In genomic region chr4:114378306-114378903, GRCh38 we compare ENCODE assay signal across 11 cellular contexts.
A peak's percentile ranks its signal among the peaks of the same experiment; 100 is the strongest.
DNase-seq lines count a peak whose midpoint lies in the region; ATAC-seq and TF ChIP-seq lines count a peak whose summit lies in the region.
"Had no signal": no experiment of that assay in that cellular context is flagged by ENCODE, and none has a peak within 500 bp of the region (broad histone marks: within the 10 kb centered on the region; RNA-seq: fewer than 3 reads in every experiment).

No MANE protein-coding gene starts in this region.

- H3K4me3 ChIP-seq in LNCaP clone FGC (ENCODE audit: low read depth, low read length) (no peak overlapping the region), cardiac fibroblast (replicated peaks in 1 of 2; ENCODE audit: low read depth in 2 of 2, low read length in 2 of 2) (no peak overlapping the region), liver (ENCODE audit: low read depth in 1 of 3, low read length in 3 of 3) (no peak overlapping the region)
- H3K4me3 ChIP-seq: left lung had no signal

- BruUV-seq in Calu3 (replicated peaks; lab: Mats Ljungman, UMichigan) = no TSS peak

- H3K27me3 Mint-ChIP-seq in Calu3 (ENCODE audit: unreplicated experiment) = no peaks in the 10 kb centered on the region
- H3K27me3 Mint-ChIP-seq in activated CD8-positive, alpha-beta T cell treated with anti-CD3 and anti-CD28 coated beads, Interleukin-2, amount 10 ng/mL, durations not matched to agents 7 days and 5 days (ENCODE audit: low read depth) = peaks cover 2% of the 10 kb centered on the region

- ATAC-seq in activated CD8-positive, alpha-beta T cell treated with anti-CD3 and anti-CD28 coated beads, Interleukin-2, amount 10 ng/mL, durations not matched to agents 7 days and 5 days = no peak
- ATAC-seq: activated naive CD8-positive, alpha-beta T cell treated with anti-CD3 and anti-CD28 coated beads, Interleukin-2, amount 50 U/mL, for 24 hours; left lung had no signal

- no peak overlapping the region for H3K9ac ChIP-seq in liver (ENCODE audit: low read depth in 1 of 2, low read length in 2 of 2)

- intact Hi-C loops in Calu3 (cut with micrococcal nuclease; ENCODE audit: unreplicated experiment) = loop anchor here (1.0 to 10.0 kb wide), 4 partner anchors 169 to 474 kb away; no protein-coding TSS in a partner anchor

- no peaks in the 10 kb centered on the region for H3K4me1 Mint-ChIP-seq in Calu3 (ENCODE audit: low read depth, unreplicated experiment)
- H3K4me1 Mint-ChIP-seq in activated CD8-positive, alpha-beta T cell treated with anti-CD3 and anti-CD28 coated beads, Interleukin-2, amount 10 ng/mL, durations not matched to agents 7 days and 5 days (ENCODE audit: low read depth) = no peaks in the 10 kb centered on the region
- H3K4me1 Mint-ChIP-seq: activated naive CD8-positive, alpha-beta T cell treated with anti-CD3 and anti-CD28 coated beads, Interleukin-2, amount 50 U/mL, for 24 hours had no signal

- TF ChIP-seq RAD21 in liver (IDR thresholded peaks at IDR 0.05) = peak; percentile 72 to 73

- no peaks in the 10 kb centered on the region for H3K27me3 ChIP-seq in liver (ENCODE audit: control insufficient read depth in 4 of 4, insufficient read depth in 4 of 4, low read length in 3 of 4)
- H3K27me3 ChIP-seq: left lung had no signal

- no peak overlapping the region for H3K4me3 Mint-ChIP-seq in Calu3 (ENCODE audit: low read depth, unreplicated experiment)
- H3K4me3 Mint-ChIP-seq in activated CD8-positive, alpha-beta T cell treated with anti-CD3 and anti-CD28 coated beads, Interleukin-2, amount 10 ng/mL, durations not matched to agents 7 days and 5 days = no peak overlapping the region
- H3K4me3 Mint-ChIP-seq: activated naive CD8-positive, alpha-beta T cell treated with anti-CD3 and anti-CD28 coated beads, Interleukin-2, amount 50 U/mL, for 24 hours had no signal

- H3K9me3 ChIP-seq in liver (ENCODE audit: control insufficient read depth in 4 of 4, low read length in 3 of 4) = no peaks in the 10 kb centered on the region
- H3K9me3 ChIP-seq: left lung had no signal

- H3K36me3 Mint-ChIP-seq in Calu3 (ENCODE audit: insufficient read depth, unreplicated experiment) = no peaks in the 10 kb centered on the region
- H3K36me3 Mint-ChIP-seq in activated CD8-positive, alpha-beta T cell treated with anti-CD3 and anti-CD28 coated beads, Interleukin-2, amount 10 ng/mL, durations not matched to agents 7 days and 5 days (ENCODE audit: low read depth) = no peaks in the 10 kb centered on the region

- TF ChIP-seq CTCF in Calu3 (IDR thresholded peaks at IDR 0.05; ENCODE audit: unreplicated experiment) (no peak), LNCaP clone FGC (IDR thresholded peaks at IDR 0.05; ENCODE audit: control insufficient read depth, extremely low read depth, insufficient read depth) (peak; percentile 68), cardiac fibroblast (IDR thresholded peaks at IDR 0.05; ENCODE audit: low read depth, low read length) (peak; percentile 49), liver (IDR thresholded peaks at IDR 0.05; ENCODE audit: low read depth, low read length, missing input control) (no peak)

- DNase-seq in Calu3 (peak; percentile 11), LNCaP clone FGC (ENCODE audit: low read depth) (peak; percentile 10), cardiac fibroblast (ENCODE audit: low read depth in 2 of 2) (peak; percentile 66 to 75), T-helper 2 cell (no peak)
- DNase-seq in activated CD8-positive, alpha-beta T cell treated with anti-CD3 and anti-CD28 coated beads, Interleukin-2, amount 10 ng/mL, durations not matched to agents 7 days and 5 days = no peak
- DNase-seq in activated CD4-positive, CD25-positive, alpha-beta regulatory T cell (lab: John Stamatoyannopoulos, UW) = no peak
- no peak for DNase-seq in stimulated activated CD4-positive, alpha-beta T cell treated with anti-CD3 and anti-CD28 coated beads, Interleukin-4, amount 100 ng/mL, for 1 hour
- DNase-seq: activated naive CD8-positive, alpha-beta T cell treated with anti-CD3 and anti-CD28 coated beads, Interleukin-2, amount 50 U/mL, for 24 hours; left lung; MV-4-11 had no signal

- no peaks in the 10 kb centered on the region for H3K4me1 ChIP-seq in liver (ENCODE audit: control insufficient read depth in 4 of 4, insufficient read depth in 4 of 4, low read length in 3 of 4)
- H3K4me1 ChIP-seq: left lung had no signal

- CTCF ChIA-PET in Calu3 (lab: Charles Lee) = interaction anchor here (0.7 to 1.2 kb wide), 3 partner anchors 169 to 419 kb away, joined by 3 read pairs; no protein-coding TSS in a partner anchor
- CTCF ChIA-PET in activated CD8-positive, alpha-beta T cell treated with anti-CD3 and anti-CD28 coated beads, Interleukin-2, amount 10 ng/mL, durations not matched to agents 7 days and 5 days (lab: Charles Lee) = no interaction called here

- 58% methylated on average over 4 of the region's 4 CpGs for WGBS in liver

- no peaks in the 10 kb centered on the region for H3K36me3 ChIP-seq in liver (ENCODE audit: control insufficient read depth in 4 of 4, insufficient read depth in 3 of 4, low read depth in 1 of 4, low read length in 3 of 4)
- H3K36me3 ChIP-seq: left lung had no signal

- no peak overlapping the region for H3K27ac Mint-ChIP-seq in Calu3 (ENCODE audit: unreplicated experiment)
- H3K27ac Mint-ChIP-seq in activated CD8-positive, alpha-beta T cell treated with anti-CD3 and anti-CD28 coated beads, Interleukin-2, amount 10 ng/mL, durations not matched to agents 7 days and 5 days = no peak overlapping the region
- H3K27ac Mint-ChIP-seq: activated naive CD8-positive, alpha-beta T cell treated with anti-CD3 and anti-CD28 coated beads, Interleukin-2, amount 50 U/mL, for 24 hours had no signal

- POLR2A ChIA-PET in activated CD8-positive, alpha-beta T cell treated with anti-CD3 and anti-CD28 coated beads, Interleukin-2, amount 10 ng/mL, durations not matched to agents 7 days and 5 days (lab: Charles Lee) = no interaction called here

- no peak overlapping the region for H3K27ac ChIP-seq in liver (ENCODE audit: low read depth in 1 of 2, low read length in 2 of 2)
- H3K27ac ChIP-seq: left lung had no signal

- no peaks in the 10 kb centered on the region for H3K9me3 Mint-ChIP-seq in Calu3 (ENCODE audit: low read depth, unreplicated experiment)
- no peaks in the 10 kb centered on the region for H3K9me3 Mint-ChIP-seq in activated CD8-positive, alpha-beta T cell treated with anti-CD3 and anti-CD28 coated beads, Interleukin-2, amount 10 ng/mL, durations not matched to agents 7 days and 5 days (ENCODE audit: insufficient read depth)
- H3K9me3 Mint-ChIP-seq: activated naive CD8-positive, alpha-beta T cell treated with anti-CD3 and anti-CD28 coated beads, Interleukin-2, amount 50 U/mL, for 24 hours had no signal

TF ChIP-seq in liver, 16 proteins besides CTCF, POLR2A, EP300 and RAD21:
- TF ChIP-seq RXRA (IDR thresholded peaks at IDR 0.05) = no peak
- TF ChIP-seq HNF4A (conservative IDR thresholded peaks at IDR 0.05) = no peak
- no peak for TF ChIP-seq FOXA2 (IDR thresholded peaks at IDR 0.05)

Comparison
In these comparisons a context has a peak if more than half of its experiments do, and no peak if none do; other contexts are left out.
1. DNase-seq: peak in Calu3 (single experiment), LNCaP clone FGC (single experiment) and cardiac fibroblast (2 of 2); none in activated CD8-positive, alpha-beta T cell treated with anti-CD3 and anti-CD28 coated beads, Interleukin-2, amount 10 ng/mL, durations not matched to agents 7 days and 5 days (single experiment), activated CD4-positive, CD25-positive, alpha-beta regulatory T cell (0 of 4), T-helper 2 cell (0 of 5) and stimulated activated CD4-positive, alpha-beta T cell treated with anti-CD3 and anti-CD28 coated beads, Interleukin-4, amount 100 ng/mL, for 1 hour (single experiment).
2. CTCF ChIP-seq: peak in LNCaP clone FGC (single experiment) and cardiac fibroblast (single experiment); none in Calu3 (single experiment) and liver (single experiment).